ENCODE assay signal across 1 cellular context in the genomic region with DNA sequence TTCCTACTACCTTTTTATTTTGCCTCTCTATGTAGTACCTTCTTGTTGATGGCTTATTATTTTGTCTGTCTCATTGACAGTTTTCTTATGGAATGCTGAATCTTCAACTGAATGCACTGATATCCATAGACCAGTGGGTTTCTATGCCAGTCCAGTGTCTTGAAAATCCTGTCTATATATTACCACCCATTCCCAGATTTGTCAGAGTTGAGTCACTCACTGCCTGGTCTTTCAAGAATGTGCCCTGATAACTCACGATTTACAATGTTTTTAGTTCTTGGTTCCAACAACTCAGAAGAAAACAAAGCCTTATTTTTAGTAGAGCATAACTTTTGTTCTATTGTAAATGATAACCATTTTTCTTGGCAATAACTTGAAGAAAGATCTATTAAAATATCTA.
TF ChIP-seq lines count a peak whose summit lies in the region.

No MANE protein-coding gene starts in this region.

TF ChIP-seq in SK-N-SH, 30 proteins besides CTCF, POLR2A, EP300 and RAD21 (continued from another document):
- no peak for TF ChIP-seq REST (IDR thresholded peaks at IDR 0.05; ENCODE audit: low read depth, low read length)
- no peak for TF ChIP-seq SIN3A (IDR thresholded peaks at IDR 0.05; ENCODE audit: borderline replicate concordance, low read depth, low read length)
- TF ChIP-seq RFX5 (IDR thresholded peaks at IDR 0.05; ENCODE audit: low read length), result no peak
- TF ChIP-seq TCF12 (IDR thresholded peaks at IDR 0.05), result no peak
